Comparison of ENCODE assay signal across 17 cellular contexts in the genomic region with DNA sequence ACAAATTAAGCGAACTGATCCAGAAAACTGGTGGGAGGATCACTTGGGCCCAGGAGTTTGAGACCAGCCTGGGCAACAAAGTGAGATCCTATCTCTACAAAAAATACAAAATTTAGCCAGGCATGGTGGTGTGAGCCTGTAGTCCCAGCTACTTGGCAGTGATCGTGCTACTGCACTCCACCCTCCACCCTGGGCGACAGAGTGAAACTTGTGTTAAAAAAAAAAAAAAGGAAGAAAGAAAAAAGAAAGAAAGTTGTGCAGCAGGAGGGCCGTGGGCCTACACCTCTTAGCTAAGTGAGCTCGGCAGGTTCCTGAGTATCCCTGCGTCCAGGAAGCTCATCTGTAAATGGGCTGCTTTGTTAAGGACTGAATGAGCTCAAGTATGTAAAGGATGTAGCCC. TPM values are rescaled to one million over a fixed set of nuclear protein-coding genes. Genes with fewer than 3 reads are reported as not detected.
A peak's percentile ranks its signal among the peaks of the same experiment; 100 is the strongest.
DNase-seq lines count a peak whose midpoint lies in the region; ATAC-seq and TF ChIP-seq lines count a peak whose summit lies in the region.
"Had no signal": no experiment of that assay in that cellular context is flagged by ENCODE, and none has a peak within 500 bp of the region (broad histone marks: within the 10 kb centered on the region; RNA-seq: fewer than 3 reads in every experiment).

No MANE protein-coding gene starts in this region.

- DNase-seq in HFFc6 = no peak
- no peak for DNase-seq in brain microvascular endothelial cell
- DNase-seq in neural progenitor cell (ENCODE audit: low spot score) = no peak
- no peak for DNase-seq in NCI-H2107 (lab: John Stamatoyannopoulos, UW)
- no peak for DNase-seq in breast epithelium (ENCODE audit: low spot score in 2 of 2)
- no peak for DNase-seq in COLO829 (ENCODE audit: low spot score)
- DNase-seq: activated CD4-positive, alpha-beta T cell treated with anti-CD3 and anti-CD28 coated beads for 1 hour; C1 segment of cervical spinal cord; DMS79 treated with DMSO at 0.1 percent for 48 hours; dorsolateral prefrontal cortex; NCI-H1694; NCI-H510A; stimulated activated CD4-positive, alpha-beta T cell treated with anti-CD3 and anti-CD28 coated beads, Interleukin-12 subunit alpha, Interleukin-12 subunit beta, amount 100 ng/mL, for 4 hours had no signal

- no peak for ATAC-seq in GM18870 (IDR thresholded peaks at IDR 0.05; ENCODE audit: unreplicated experiment)
- ATAC-seq: PC-3 had no signal

- peaks cover 58% of the 10 kb centered on the region for H3K4me1 ChIP-seq in BLaER1
- peaks cover 12% of the 10 kb centered on the region for H3K4me1 ChIP-seq in neural progenitor cell
- peaks cover 0 to 4% of the 10 kb centered on the region in 2 donors for H3K4me1 ChIP-seq in breast epithelium

- intact Hi-C loops in breast epithelium (cut with DNase I; ENCODE audit: low total_unique reads) = no loop called here

- H3K4me2 ChIP-seq in BLaER1 (peak overlapping the region; percentile 21; the same call in 1 of the 2 replicates), neural progenitor cell (no peak overlapping the region)

- H3K36me3 ChIP-seq in BLaER1 (peaks cover 63% of the 10 kb centered on the region), brain microvascular endothelial cell (replicated peaks) (peaks cover 30% of the 10 kb centered on the region), neural progenitor cell (no peaks in the 10 kb centered on the region), breast epithelium (no peaks in the 10 kb centered on the region)
- H3K36me3 ChIP-seq: ovary had no signal

- H3K4me1 Mint-ChIP-seq in HFFc6 (ENCODE audit: low read depth) (peaks cover 46% of the 10 kb centered on the region), neural progenitor cell (peaks cover 39% of the 10 kb centered on the region)

- TF ChIP-seq CTCF in HFFc6 (IDR thresholded peaks at IDR 0.05) (no peak), brain microvascular endothelial cell (IDR thresholded peaks at IDR 0.05; ENCODE audit: low read depth, low read length, missing control alignments) (no peak), neural progenitor cell (IDR thresholded peaks at IDR 0.05) (no peak), breast epithelium (IDR thresholded peaks at IDR 0.05) (no peak)

- no peak for TF ChIP-seq POLR2A in breast epithelium (IDR thresholded peaks at IDR 0.05)

- no peak overlapping the region for H2AFZ ChIP-seq in neural progenitor cell (replicated peaks)

- H3K9me3 Mint-ChIP-seq in HFFc6 (no peaks in the 10 kb centered on the region), neural progenitor cell (no peaks in the 10 kb centered on the region)

- H3F3A ChIP-seq in neural progenitor cell (ENCODE audit: low read depth) = peaks cover 8% of the 10 kb centered on the region

- H3K27me3 ChIP-seq in BLaER1 (no peaks in the 10 kb centered on the region), brain microvascular endothelial cell (replicated peaks) (no peaks in the 10 kb centered on the region), neural progenitor cell (no peaks in the 10 kb centered on the region), breast epithelium (no peaks in the 10 kb centered on the region)
- H3K27me3 ChIP-seq: dorsolateral prefrontal cortex, ovary had no signal

- H3K27me3 Mint-ChIP-seq in HFFc6 (ENCODE audit: insufficient read depth) (peaks cover 4% of the 10 kb centered on the region), neural progenitor cell (ENCODE audit: insufficient read depth, low read depth) (peaks cover 3% of the 10 kb centered on the region)

- H4K20me1 ChIP-seq in BLaER1 = peaks cover 17% of the 10 kb centered on the region; the same call in 1 of the 2 replicates
- no peaks in the 10 kb centered on the region for H4K20me1 ChIP-seq in neural progenitor cell (ENCODE audit: low read depth)

- no peak overlapping the region for H3K9ac ChIP-seq in BLaER1
- H3K9ac ChIP-seq in neural progenitor cell = no peak overlapping the region

- H3K27ac ChIP-seq in BLaER1 (no peak overlapping the region), brain microvascular endothelial cell (peak overlapping the region; percentile 19), neural progenitor cell (no peak overlapping the region), breast epithelium (peak overlapping the region in 1 of 2 donors; percentile 34)
- H3K27ac ChIP-seq: ovary had no signal

- H3K79me2 ChIP-seq in neural progenitor cell (ENCODE audit: low read depth) = no peaks in the 10 kb centered on the region

- H3K27ac Mint-ChIP-seq in HFFc6 (peak overlapping the region; percentile 82), neural progenitor cell (peak overlapping the region; percentile 69)

- H3K36me3 Mint-ChIP-seq in HFFc6 (ENCODE audit: low read depth) (peaks cover 9% of the 10 kb centered on the region; the same call in 1 of the 2 replicates), neural progenitor cell (peaks cover 26% of the 10 kb centered on the region)

- H3K9me3 ChIP-seq in BLaER1 = no peaks in the 10 kb centered on the region
- H3K9me3 ChIP-seq in neural progenitor cell (ENCODE audit: low read depth) = no peaks in the 10 kb centered on the region
- H3K9me3 ChIP-seq in breast epithelium = no peaks in the 10 kb centered on the region
- H3K9me3 ChIP-seq: ovary had no signal

- no peak overlapping the region for H3K4me3 ChIP-seq in BLaER1
- H3K4me3 ChIP-seq in brain microvascular endothelial cell (ENCODE audit: low read depth, low read length) = no peak overlapping the region
- no peak overlapping the region for H3K4me3 ChIP-seq in neural progenitor cell
- H3K4me3 ChIP-seq in breast epithelium = no peak overlapping the region
- H3K4me3 ChIP-seq: dorsolateral prefrontal cortex, ovary had no signal

- in situ Hi-C loops in brain microvascular endothelial cell (cut with HindIII; ENCODE audit: low pct_ligation_motif_present, low sequenced_read_pairs) = loop anchor here (5.0 kb wide), 1 partner anchor 76 kb away; no protein-coding TSS in a partner anchor

- H3K4me3 Mint-ChIP-seq in HFFc6 (no peak overlapping the region), neural progenitor cell (no peak overlapping the region)

RNA-seq across cellular contexts. Expression of a gene that starts 33.8 kb away (rescaled TPM):
- 100 to 1,000 TPM; 260 to 327 (median 310) TPM for total RNA-seq in HFFc6 (2021; fragmentation: NEBNext Ultra II Directional; extraction: Animal tissue kit (Norgen Biotek cat#: 25700))
- total RNA-seq in neural progenitor cell (ENCODE audit: low replicate concordance) (76.3 and 256 TPM in 2 replicates), breast epithelium (10 to 100 TPM; 17.9 to 24.9 (median 22.9) TPM)
